In the genomic region with DNA sequence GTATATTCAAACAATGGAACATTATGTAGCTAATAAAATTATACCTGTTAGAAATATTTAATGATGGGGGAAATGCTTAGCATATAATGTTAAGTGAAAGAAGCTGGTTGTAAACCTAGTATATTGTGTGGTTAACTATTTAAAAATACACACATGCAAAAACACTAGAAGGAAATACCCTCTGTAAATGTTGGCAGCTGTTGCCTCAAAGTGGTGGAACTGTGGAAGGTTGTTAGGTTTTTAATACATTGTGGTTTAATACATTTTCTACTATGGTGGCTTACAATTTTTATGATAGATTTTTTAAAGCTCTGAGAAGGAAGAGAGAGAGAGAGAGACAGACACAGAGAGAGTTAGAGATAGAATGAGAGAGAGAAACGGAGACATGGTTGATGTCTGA, we compare ENCODE assay signal across 26 cellular contexts.
DNase-seq lines count a peak whose midpoint lies in the region; ATAC-seq, FAIRE-seq and TF ChIP-seq lines count a peak whose summit lies in the region.
"Had no signal": no experiment of that assay in that cellular context is flagged by ENCODE, and none has a peak within 500 bp of the region (broad histone marks: within the 10 kb centered on the region; RNA-seq: fewer than 3 reads in every experiment).

No MANE protein-coding gene starts in this region.

- H3K4me2 ChIP-seq in DND-41 (ENCODE audit: insufficient read depth, low read length), result no peak overlapping the region
- H3K4me2 ChIP-seq in astrocyte (ENCODE audit: low read length), result peak overlapping the region; percentile 54
- H3K4me2 ChIP-seq in hepatocyte, result no peak overlapping the region

- no peak for FAIRE-seq in astrocyte (lab: Jason Lieb, UNC)
- FAIRE-seq: GM12892 had no signal

- ATAC-seq in DND-41 (ENCODE audit: insufficient read depth, low read depth), result 0 out of 3 replicates have a peak, but pooled peaks have one; percentile 24
- ATAC-seq in stimulated activated effector memory CD8-positive, alpha-beta T cell treated with anti-CD3 and anti-CD28 coated beads, Interleukin-12 subunit alpha, Interleukin-12 subunit beta, amount 100 ng/mL, for 72 hours, result no peak
- no peak for ATAC-seq in GM19395 (IDR thresholded peaks at IDR 0.05; ENCODE audit: unreplicated experiment)
- ATAC-seq in HG02798 (IDR thresholded peaks at IDR 0.05; ENCODE audit: poor library complexity, unreplicated experiment), result no peak
- ATAC-seq: WTC11 had no signal

- H4K20me1 ChIP-seq in DND-41 (ENCODE audit: insufficient read depth, low read length) (no peaks in the 10 kb centered on the region), astrocyte (ENCODE audit: insufficient read depth, low read length) (no peaks in the 10 kb centered on the region), hepatocyte (ENCODE audit: insufficient read depth, poor library complexity, severe bottlenecking) (no peaks in the 10 kb centered on the region)

- H3K9me3 Mint-ChIP-seq in astrocyte (ENCODE audit: unreplicated experiment), result peaks cover 15% of the 10 kb centered on the region
- no peaks in the 10 kb centered on the region for H3K9me3 Mint-ChIP-seq in stimulated activated effector memory CD8-positive, alpha-beta T cell treated with anti-CD3 and anti-CD28 coated beads, Interleukin-12 subunit alpha, Interleukin-12 subunit beta, amount 100 ng/mL, for 72 hours
- H3K9me3 Mint-ChIP-seq: activated T-helper 2 cell treated with anti-CD3 and anti-CD28 coated beads, Interferon-gamma antibody, Interleukin-2, Interleukin-4, amounts not matched to agents 10 μg/mL and 5 μg/mL and 100 μg/mL, durations not matched to agents 14 hours and 24 hours and 36 hours had no signal

- no peak overlapping the region for H3K27ac ChIP-seq in DND-41 (ENCODE audit: low read length)
- H3K27ac ChIP-seq in astrocyte (ENCODE audit: low read depth, low read length), result peak overlapping the region; percentile 91
- H3K27ac ChIP-seq in hepatocyte, result peak overlapping the region; percentile 74
- H3K27ac ChIP-seq: C4-2B, parathyroid adenoma had no signal

- H3K4me1 ChIP-seq in DND-41 (ENCODE audit: insufficient read depth, low read length) (no peaks in the 10 kb centered on the region), astrocyte (ENCODE audit: insufficient read depth, low read length) (peaks cover 19% of the 10 kb centered on the region), hepatocyte (ENCODE audit: insufficient read depth) (peaks cover 7% of the 10 kb centered on the region)
- H3K4me1 ChIP-seq: parathyroid adenoma had no signal

- peaks cover 5% of the 10 kb centered on the region for H3K36me3 Mint-ChIP-seq in astrocyte (ENCODE audit: low read depth, unreplicated experiment)
- H3K36me3 Mint-ChIP-seq in stimulated activated effector memory CD8-positive, alpha-beta T cell treated with anti-CD3 and anti-CD28 coated beads, Interleukin-12 subunit alpha, Interleukin-12 subunit beta, amount 100 ng/mL, for 72 hours, result no peaks in the 10 kb centered on the region
- H3K36me3 Mint-ChIP-seq: mesothelial cell of epicardium, WTC11 had no signal

- H3K4me3 Mint-ChIP-seq in astrocyte (ENCODE audit: unreplicated experiment), result no peak overlapping the region
- no peak overlapping the region for H3K4me3 Mint-ChIP-seq in stimulated activated effector memory CD8-positive, alpha-beta T cell treated with anti-CD3 and anti-CD28 coated beads, Interleukin-12 subunit alpha, Interleukin-12 subunit beta, amount 100 ng/mL, for 72 hours
- H3K4me3 Mint-ChIP-seq: H9, mesothelial cell of epicardium, nephron progenitor cell, WTC11 had no signal

- TF ChIP-seq CTCF in DND-41 (IDR thresholded peaks at IDR 0.05; ENCODE audit: borderline replicate concordance, extremely low read depth, low read length, poor library complexity, severe bottlenecking), result no peak
- TF ChIP-seq CTCF in astrocyte (IDR thresholded peaks at IDR 0.05; ENCODE audit: insufficient read depth, low read depth, low read length), result no peak
- no peak for TF ChIP-seq CTCF in hepatocyte (IDR thresholded peaks at IDR 0.05; ENCODE audit: poor library complexity)

- H3K9ac ChIP-seq in DND-41 (ENCODE audit: low read depth, low read length) (no peak overlapping the region), astrocyte (ENCODE audit: low read length) (peak overlapping the region; percentile 59)
- H3K9ac ChIP-seq: parathyroid adenoma had no signal

- H3K27ac Mint-ChIP-seq in astrocyte (ENCODE audit: unreplicated experiment), result peak overlapping the region; percentile 96
- peak overlapping the region; percentile 27 for H3K27ac Mint-ChIP-seq in stimulated activated effector memory CD8-positive, alpha-beta T cell treated with anti-CD3 and anti-CD28 coated beads, Interleukin-12 subunit alpha, Interleukin-12 subunit beta, amount 100 ng/mL, for 72 hours
- H3K27ac Mint-ChIP-seq: activated naive CD4-positive, alpha-beta T cell treated with anti-CD3 and anti-CD28 coated beads, Interleukin-2, amount 50 U/mL, for 72 hours; activated T-helper 2 cell treated with anti-CD3 and anti-CD28 coated beads, Interferon-gamma antibody, Interleukin-2, Interleukin-4, amounts not matched to agents 10 μg/mL and 5 μg/mL and 100 μg/mL, durations not matched to agents 14 hours and 24 hours and 36 hours; H9; mesothelial cell of epicardium; nephron progenitor cell; WTC11 had no signal

- H3K4me3 ChIP-seq in DND-41 (ENCODE audit: low read depth in 1 of 2, low read length in 2 of 2), result no peak overlapping the region
- H3K4me3 ChIP-seq in astrocyte (ENCODE audit: insufficient read depth, low read depth, low read length), result no peak overlapping the region
- no peak overlapping the region for H3K4me3 ChIP-seq in hepatocyte

- H3K36me3 ChIP-seq in DND-41 (ENCODE audit: insufficient read depth, low read length) (no peaks in the 10 kb centered on the region), astrocyte (ENCODE audit: insufficient read depth, low read length) (no peaks in the 10 kb centered on the region), hepatocyte (replicated peaks; ENCODE audit: insufficient read depth, low read depth) (no peaks in the 10 kb centered on the region)

- H3K79me2 ChIP-seq in DND-41 (ENCODE audit: insufficient read depth, low read length), result no peaks in the 10 kb centered on the region
- no peaks in the 10 kb centered on the region for H3K79me2 ChIP-seq in astrocyte (ENCODE audit: insufficient read depth, low read length)
- H3K79me2 ChIP-seq in hepatocyte, result no peaks in the 10 kb centered on the region
- H3K79me2 ChIP-seq: parathyroid adenoma had no signal

- peaks cover 14% of the 10 kb centered on the region for H3K27me3 Mint-ChIP-seq in astrocyte (ENCODE audit: low read depth, unreplicated experiment)

- 87% methylated on average over 1 of the region's 1 CpG for WGBS in hepatocyte (ENCODE audit: low lambda C conversion rate, missing lambda C conversion rate)

- no peaks in the 10 kb centered on the region for H3K9me3 ChIP-seq in DND-41 (ENCODE audit: insufficient read depth, low read length, severe bottlenecking)
- H3K9me3 ChIP-seq in astrocyte (ENCODE audit: insufficient read depth, low read depth, low read length), result no peaks in the 10 kb centered on the region
- no peaks in the 10 kb centered on the region for H3K9me3 ChIP-seq in hepatocyte (ENCODE audit: low read depth)

- H2AFZ ChIP-seq in DND-41 (ENCODE audit: low read depth, low read length) (no peak overlapping the region), astrocyte (ENCODE audit: low read depth, low read length) (no peak overlapping the region), hepatocyte (no peak overlapping the region)
- H2AFZ ChIP-seq: parathyroid adenoma had no signal

- no peaks in the 10 kb centered on the region for H3K27me3 ChIP-seq in DND-41 (ENCODE audit: insufficient read depth, low read length, poor library complexity)
- no peaks in the 10 kb centered on the region for H3K27me3 ChIP-seq in astrocyte (ENCODE audit: insufficient read depth, low read length)
- H3K27me3 ChIP-seq in hepatocyte, result no peaks in the 10 kb centered on the region

- DNase-seq in DND-41 (no peak), astrocyte (ENCODE audit: low read depth) (no peak), hepatocyte (ENCODE audit: low spot score) (no peak), NCI-H748 (lab: John Stamatoyannopoulos, UW; ENCODE audit: unreplicated experiment) (no peak)
- no peak for DNase-seq in stimulated activated effector memory CD8-positive, alpha-beta T cell treated with anti-CD3 and anti-CD28 coated beads, Interleukin-12 subunit alpha, Interleukin-12 subunit beta, amount 100 ng/mL, for 72 hours (ENCODE audit: low spot score in 2 of 2)
- DNase-seq: aorta; central memory CD4-positive, alpha-beta T cell; foreskin fibroblast; H9; NCI-H1092 treated with DMSO at 0.1 percent for 48 hours; NCI-H2029; NCI-H345; NCI-H774; nephron progenitor cell; right cardiac atrium; SHP77; T-helper 9 cell had no signal

- H3K9me2 ChIP-seq in hepatocyte (replicated peaks; ENCODE audit: insufficient read depth), result no peaks in the 10 kb centered on the region

- peaks cover 31% of the 10 kb centered on the region for H3K4me1 Mint-ChIP-seq in astrocyte (ENCODE audit: low read depth, unreplicated experiment)
- H3K4me1 Mint-ChIP-seq in stimulated activated effector memory CD8-positive, alpha-beta T cell treated with anti-CD3 and anti-CD28 coated beads, Interleukin-12 subunit alpha, Interleukin-12 subunit beta, amount 100 ng/mL, for 72 hours, result peaks cover 24% of the 10 kb centered on the region
- H3K4me1 Mint-ChIP-seq: WTC11 had no signal
